8 cellular contexts compared by ENCODE assay signal in the genomic region with DNA sequence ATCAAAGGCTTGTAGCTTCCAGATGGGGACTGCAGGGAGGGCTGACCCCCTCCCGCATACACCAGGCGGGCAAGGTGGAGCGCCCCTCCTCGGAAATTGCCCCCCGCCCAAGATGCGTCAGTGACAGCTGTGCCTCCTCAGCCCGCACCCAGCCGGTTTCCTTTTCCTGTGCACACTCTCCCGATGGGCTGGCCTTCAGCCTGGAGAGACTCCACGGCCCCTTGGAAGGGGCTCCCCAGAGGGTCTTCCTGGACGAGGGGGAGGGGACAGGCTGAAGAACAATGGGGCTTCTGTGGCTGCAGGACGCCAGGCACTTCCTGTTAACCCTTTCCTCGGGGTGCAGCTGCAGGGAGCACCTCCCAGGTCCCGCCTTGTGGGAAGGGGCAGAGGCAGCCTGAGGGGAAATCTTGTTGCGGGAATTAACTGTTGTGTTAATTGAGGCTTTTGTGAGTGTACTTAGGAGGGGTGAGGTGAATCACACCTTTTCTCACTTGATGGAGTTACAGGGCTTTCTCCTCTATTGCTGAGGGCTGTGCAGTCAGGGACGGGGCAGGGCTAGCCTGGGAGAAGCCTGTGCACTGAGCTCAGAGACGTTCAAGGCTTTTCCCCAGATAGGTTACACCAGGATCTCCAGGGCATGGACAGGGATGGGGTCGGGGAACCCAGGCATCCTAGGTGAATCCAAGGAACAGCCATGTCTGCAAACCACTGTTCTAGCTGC. TPM values are rescaled to one million over a fixed set of nuclear protein-coding genes. Genes with fewer than 3 reads are reported as not detected.
DNase-seq lines count a peak whose midpoint lies in the region; TF ChIP-seq lines count a peak whose summit lies in the region.

No MANE protein-coding gene starts in this region.

- H3K27ac Mint-ChIP-seq in CD4-positive, alpha-beta memory T cell, result peak overlapping the region; percentile 92 to 99 (median 96)
- H3K27ac Mint-ChIP-seq in MCF 10A (ENCODE audit: low read depth, unreplicated experiment) (peak overlapping the region; percentile 85), immature natural killer cell (peak overlapping the region; percentile 92 to 99 (median 98))

- peak overlapping the region; percentile 6 to 52 for H3K4me3 ChIP-seq in CD4-positive, alpha-beta memory T cell (ENCODE audit: low read length in 2 of 2)
- H3K4me3 ChIP-seq in SK-N-SH (ENCODE audit: low read depth in 2 of 2, low read length in 1 of 2) (peak overlapping the region; percentile 32 to 58), smooth muscle cell (peak overlapping the region; percentile 41)

- peak; percentile 27; the same call in 1 of the 2 replicates for TF ChIP-seq EP300 in Ishikawa (IDR thresholded peaks at IDR 0.05; ENCODE audit: borderline replicate concordance)
- peak; percentile 42 to 63; a peak in 2 of 4 replicates for TF ChIP-seq EP300 in SK-N-SH (IDR thresholded peaks at IDR 0.05; ENCODE audit: borderline replicate concordance in 1 of 2, low read depth in 1 of 2, low read length in 1 of 2)

- H3K9me3 Mint-ChIP-seq in CD4-positive, alpha-beta memory T cell, result no peaks in the 10 kb centered on the region
- H3K9me3 Mint-ChIP-seq in MCF 10A (ENCODE audit: unreplicated experiment) (no peaks in the 10 kb centered on the region), immature natural killer cell (no peaks in the 10 kb centered on the region)

- intact Hi-C loops in CD4-positive, alpha-beta memory T cell (cut with micrococcal nuclease), result no loop called here
- intact Hi-C loops in MCF 10A (cut with micrococcal nuclease), result loop anchor here (5.0 kb wide), 2 partner anchors 47 to 1363 kb away; partner anchors contain the start of genes NACC1, TECR and TRMT1

- H3K79me2 ChIP-seq in SK-N-SH (ENCODE audit: insufficient read depth) (peaks cover 25% of the 10 kb centered on the region), smooth muscle cell (ENCODE audit: low read depth) (no peaks in the 10 kb centered on the region)

- H3K36me3 ChIP-seq in CD4-positive, alpha-beta memory T cell (ENCODE audit: insufficient read depth, low read length), result no peaks in the 10 kb centered on the region
- H3K36me3 ChIP-seq in SK-N-SH (replicated peaks in 1 of 2; ENCODE audit: control insufficient read depth in 1 of 2, insufficient read depth in 2 of 2, low read length in 1 of 2) (no peaks in the 10 kb centered on the region), smooth muscle cell (ENCODE audit: low read depth) (no peaks in the 10 kb centered on the region)

- H3K9me2 ChIP-seq in SK-N-SH, result no peaks in the 10 kb centered on the region

- H3K4me1 Mint-ChIP-seq in CD4-positive, alpha-beta memory T cell, result peaks cover 47 to 89% (median 65%) of the 10 kb centered on the region in 4 donors
- H3K4me1 Mint-ChIP-seq in MCF 10A (ENCODE audit: insufficient read depth, unreplicated experiment) (peaks cover 26% of the 10 kb centered on the region), immature natural killer cell (peaks cover 76 to 84% of the 10 kb centered on the region in 2 donors)

- 6% methylated on average over 10 of the region's 18 CpGs for WGBS in SK-N-SH (ENCODE audit: low lambda C conversion rate)
- under 1% methylated on average over 17 of the region's 18 CpGs for WGBS in smooth muscle cell (ENCODE audit: low lambda C conversion rate)

- no TSS peak for BruUV-seq in MCF 10A (replicated peaks; lab: Mats Ljungman, UMichigan)

- no peaks in the 10 kb centered on the region for H3K9me3 ChIP-seq in CD4-positive, alpha-beta memory T cell (ENCODE audit: control insufficient read depth in 1 of 2, low read length in 2 of 2)
- H3K9me3 ChIP-seq in SK-N-SH (no peaks in the 10 kb centered on the region), smooth muscle cell (replicated peaks; ENCODE audit: low read depth) (no peaks in the 10 kb centered on the region)

- H3K4me1 ChIP-seq in CD4-positive, alpha-beta memory T cell (ENCODE audit: insufficient read depth, low read length), result peaks cover 99% of the 10 kb centered on the region
- H3K4me1 ChIP-seq in SK-N-SH (ENCODE audit: control insufficient read depth in 1 of 2, insufficient read depth in 2 of 2, low read depth in 1 of 2, low read length in 1 of 2), result peaks cover 28 to 40% of the 10 kb centered on the region in 2 experiments; a peak in 3 of 4 replicates
- peaks cover 45% of the 10 kb centered on the region for H3K4me1 ChIP-seq in smooth muscle cell (ENCODE audit: low read depth)

- H3F3A ChIP-seq in SK-N-SH (replicated peaks; ENCODE audit: insufficient read depth) (peaks cover 57% of the 10 kb centered on the region), smooth muscle cell (ENCODE audit: low read depth) (peaks cover 51% of the 10 kb centered on the region)

- CTCF ChIA-PET in CD4-positive, alpha-beta memory T cell (lab: Charles Lee; ENCODE audit: partially characterized antibody), result interaction anchor here (1.0 to 6.5 kb wide), 6 partner anchors 9 to 60 kb away, joined by 4 to 51 read pairs (median 11); partner anchors contain the start of genes IER2 and STX10
- CTCF ChIA-PET in SK-N-SH (lab: Yijun Ruan, JAX), result interaction anchor here (0.7 to 2.4 kb wide), 8 partner anchors 9 to 208 kb away, joined by 3 to 11 read pairs (median 4); partner anchors contain the start of genes GADD45GIP1, IER2 and STX10
- CTCF ChIA-PET in MCF 10A (lab: Yijun Ruan, JAX), result interaction anchor here (0.7 to 1.4 kb wide), 2 partner anchors 143 to 187 kb away, joined by 3 to 4 read pairs; no protein-coding TSS in a partner anchor

- H3K36me3 Mint-ChIP-seq in CD4-positive, alpha-beta memory T cell, result peaks cover 0 to 2% of the 10 kb centered on the region in 2 donors
- no peaks in the 10 kb centered on the region for H3K36me3 Mint-ChIP-seq in MCF 10A (ENCODE audit: insufficient read depth, unreplicated experiment)
- H3K36me3 Mint-ChIP-seq in immature natural killer cell, result no peaks in the 10 kb centered on the region

- no peaks in the 10 kb centered on the region for H3K27me3 ChIP-seq in CD4-positive, alpha-beta memory T cell (ENCODE audit: insufficient read depth, low read length)
- H3K27me3 ChIP-seq in SK-N-SH (ENCODE audit: insufficient read depth), result no peaks in the 10 kb centered on the region
- H3K27me3 ChIP-seq in smooth muscle cell (ENCODE audit: low read depth), result no peaks in the 10 kb centered on the region

- no peaks in the 10 kb centered on the region for H3K27me3 Mint-ChIP-seq in CD4-positive, alpha-beta memory T cell
- H3K27me3 Mint-ChIP-seq in MCF 10A (ENCODE audit: insufficient read depth, unreplicated experiment), result no peaks in the 10 kb centered on the region
- H3K27me3 Mint-ChIP-seq in immature natural killer cell (ENCODE audit: low read depth in 3 of 3), result peaks cover 2 to 10% (median 6%) of the 10 kb centered on the region in 3 donors

- H3K4me2 ChIP-seq in SK-N-SH, result peak overlapping the region; percentile 89
- peak overlapping the region; percentile 83 for H3K4me2 ChIP-seq in smooth muscle cell

- H4K20me1 ChIP-seq in SK-N-SH (ENCODE audit: insufficient read depth), result no peaks in the 10 kb centered on the region
- no peaks in the 10 kb centered on the region for H4K20me1 ChIP-seq in smooth muscle cell (ENCODE audit: low read depth)

- TF ChIP-seq RAD21 in Ishikawa (IDR thresholded peaks at IDR 0.05; ENCODE audit: low read depth), result no peak
- TF ChIP-seq RAD21 in SK-N-SH (IDR thresholded peaks at IDR 0.05; ENCODE audit: low read length), result 0 out of 2 replicates have a peak, but pooled peaks have one; percentile 10

- TF ChIP-seq CTCF in SK-N-SH (IDR thresholded peaks at IDR 0.05) (no peak), MCF 10A (IDR thresholded peaks at IDR 0.05; ENCODE audit: unreplicated experiment) (no peak), smooth muscle cell (IDR thresholded peaks at IDR 0.05; ENCODE audit: borderline replicate concordance, insufficient read depth, poor library complexity, severe bottlenecking) (no peak)

- DNase-seq in CD4-positive, alpha-beta memory T cell, result peak in 4 of 5 donors; percentile 28 to 74 (median 47)
- DNase-seq in SK-N-SH (peak; percentile 84), MCF 10A (ENCODE audit: unreplicated experiment) (peak; percentile 82), immature natural killer cell (peak; percentile 53 to 65 (median 63)), smooth muscle cell (lab: John Stamatoyannopoulos, UW; ENCODE audit: unreplicated experiment) (peak; percentile 56), SIG-M5 (lab: John Stamatoyannopoulos, UW) (no peak), HPDE6-E6E7 (ENCODE audit: extremely low spot score) (no peak)

- POLR2A ChIA-PET in CD4-positive, alpha-beta memory T cell (lab: Charles Lee; ENCODE audit: partially characterized antibody), result interaction anchor here (0.7 to 11.9 kb wide), 15 partner anchors 8 to 867 kb away, joined by 3 to 415 read pairs (median 11); partner anchors contain the start of genes IER2, IL27RA, NACC1 and STX10
- POLR2A ChIA-PET in SK-N-SH (lab: Yijun Ruan, JAX), result interaction anchor here (1.2 to 5.2 kb wide), 9 partner anchors 9 to 682 kb away, joined by 3 to 73 read pairs (median 3); partner anchors contain the start of genes IER2 and STX10
- POLR2A ChIA-PET in MCF 10A (lab: Yijun Ruan, JAX), result interaction anchor here (0.6 to 7.2 kb wide), 9 partner anchors 10 to 1361 kb away, joined by 3 to 101 read pairs (median 3); partner anchors contain the start of genes IER2, NACC1 and STX10

- H3K9ac ChIP-seq in SK-N-SH (peak overlapping the region; percentile 74), smooth muscle cell (ENCODE audit: low read depth) (peak overlapping the region; percentile 63)

- peak overlapping the region; percentile 82 for H3K27ac ChIP-seq in CD4-positive, alpha-beta memory T cell (ENCODE audit: low read depth, low read length)
- H3K27ac ChIP-seq in SK-N-SH (ENCODE audit: low read depth in 2 of 2, low read length in 1 of 2) (peak overlapping the region; percentile 97 to 100), smooth muscle cell (ENCODE audit: low read depth) (peak overlapping the region; percentile 90)

- H3K4me3 Mint-ChIP-seq in CD4-positive, alpha-beta memory T cell, result peak overlapping the region; percentile 56 to 90 (median 77)
- H3K4me3 Mint-ChIP-seq in MCF 10A (ENCODE audit: unreplicated experiment), result peak overlapping the region; percentile 62
- H3K4me3 Mint-ChIP-seq in immature natural killer cell, result peak overlapping the region; percentile 60 to 93 (median 85)

- H2AFZ ChIP-seq in SK-N-SH (ENCODE audit: low read depth) (0 out of 2 replicates have a peak overlapping the region, but pooled peaks have one; percentile 37), smooth muscle cell (ENCODE audit: low read depth) (peak overlapping the region; percentile 64)

RNA-seq across cellular contexts. Expression of gene IER2, which starts 14.3 kb away (rescaled TPM):
- total RNA-seq in CD4-positive, alpha-beta memory T cell, result 100 to 1,000 TPM; 148 to 153 TPM
- polyA plus RNA-seq in CD4-positive, alpha-beta memory T cell, result 100 to 1,000 TPM; 201 to 446 TPM
- polyA plus RNA-seq in SK-N-SH (2012; rRNA removed) (55.7 and 115 TPM in 2 replicates), immature natural killer cell (100 to 1,000 TPM; 395 to 487 (median 487) TPM), smooth muscle cell (732 and 766 TPM in 2 replicates)
- polyA plus RNA-seq in SK-N-SH (2012; cell fraction: cytosol; rRNA removed), result 56.1 and 82.2 TPM in 2 replicates
- 210 and 342 TPM in 2 replicates for polyA plus RNA-seq in SK-N-SH (2012; cell fraction: nucleus; rRNA removed)
- total RNA-seq in MCF 10A (2022) (63.0 and 92.3 TPM in 2 replicates), smooth muscle cell (113 and 118 TPM in 2 replicates)

RNA-seq across cellular contexts. Expression of gene STX10, which starts 14.4 kb away (rescaled TPM):
- total RNA-seq in CD4-positive, alpha-beta memory T cell, result 10 to 100 TPM; 63.7 to 64.0 TPM
- 10 to 100 TPM; 57.9 to 64.2 TPM for polyA plus RNA-seq in CD4-positive, alpha-beta memory T cell
- polyA plus RNA-seq in SK-N-SH (2012; rRNA removed) (143 and 163 TPM in 2 replicates), immature natural killer cell (10 to 100 TPM; 56.8 to 92.5 (median 66.0) TPM), smooth muscle cell (69.1 and 83.1 TPM in 2 replicates)
- 105 and 124 TPM in 2 replicates for polyA plus RNA-seq in SK-N-SH (2012; cell fraction: cytosol; rRNA removed)
- 322 and 532 TPM in 2 replicates for polyA plus RNA-seq in SK-N-SH (2012; cell fraction: nucleus; rRNA removed)
- total RNA-seq in MCF 10A (2022) (35.2 and 37.9 TPM in 2 replicates), smooth muscle cell (37.6 and 59.6 TPM in 2 replicates)

RNA-seq across cellular contexts. Expression of gene NACC1, which starts 46.5 kb away (rescaled TPM):
- 10 to 100 TPM; 25.8 to 34.1 TPM for total RNA-seq in CD4-positive, alpha-beta memory T cell
- 1 to 10 TPM in 1 of 2 donors, under 1 TPM in 1; 0.15 to 1.8 TPM for polyA plus RNA-seq in CD4-positive, alpha-beta memory T cell
- polyA plus RNA-seq in SK-N-SH (2012; rRNA removed), result 72.8 and 127 TPM in 2 replicates
- 36.3 and 58.8 TPM in 2 replicates for polyA plus RNA-seq in SK-N-SH (2012; cell fraction: cytosol; rRNA removed)
- polyA plus RNA-seq in SK-N-SH (2012; cell fraction: nucleus; rRNA removed), result 107 and 113 TPM in 2 replicates
- total RNA-seq in MCF 10A (2022), result 55.9 and 67.3 TPM in 2 replicates
- 1 to 10 TPM in 2 of 3 donors, not detected in 1; 1.2 to 2.8 TPM for polyA plus RNA-seq in immature natural killer cell
- total RNA-seq in smooth muscle cell, result 34.1 and 44.6 TPM in 2 replicates
- polyA plus RNA-seq in smooth muscle cell, result 9.9 and 12.8 TPM in 2 replicates

RNA-seq across cellular contexts. Expression of gene TRMT1, which starts 48.0 kb away (rescaled TPM):
- 10 to 100 TPM; 70.6 to 78.4 TPM for total RNA-seq in CD4-positive, alpha-beta memory T cell
- 10 to 100 TPM; 18.0 to 24.9 TPM for polyA plus RNA-seq in CD4-positive, alpha-beta memory T cell
- polyA plus RNA-seq in SK-N-SH (2012; rRNA removed), result 60.9 and 64.9 TPM in 2 replicates
- polyA plus RNA-seq in SK-N-SH (2012; cell fraction: cytosol; rRNA removed), result 15.7 and 22.8 TPM in 2 replicates
- 485 and 635 TPM in 2 replicates for polyA plus RNA-seq in SK-N-SH (2012; cell fraction: nucleus; rRNA removed)
- 47.5 and 63.2 TPM in 2 replicates for total RNA-seq in MCF 10A (2022)
- polyA plus RNA-seq in immature natural killer cell, result 10 to 100 TPM; 13.2 to 16.5 (median 16.3) TPM
- total RNA-seq in smooth muscle cell, result 19.1 and 21.9 TPM in 2 replicates
- 37.4 and 44.3 TPM in 2 replicates for polyA plus RNA-seq in smooth muscle cell

Comparison
In these comparisons a context has a peak if more than half of its experiments do, and no peak if none do; other contexts are left out.
1. DNase-seq: peak in CD4-positive, alpha-beta memory T cell (4 of 5), SK-N-SH (single experiment), MCF 10A (single experiment), immature natural killer cell (3 of 3) and smooth muscle cell (single experiment); none in SIG-M5 (single experiment) and HPDE6-E6E7 (single experiment).
2. Peak in every context shown above with its lines, with median percentiles within 50 percentile points of each other: H3K27ac ChIP-seq, H3K4me3 ChIP-seq, H3K27ac Mint-ChIP-seq and H3K4me3 Mint-ChIP-seq.